ENCODE assay signal across 5 cellular contexts in the genomic region with DNA sequence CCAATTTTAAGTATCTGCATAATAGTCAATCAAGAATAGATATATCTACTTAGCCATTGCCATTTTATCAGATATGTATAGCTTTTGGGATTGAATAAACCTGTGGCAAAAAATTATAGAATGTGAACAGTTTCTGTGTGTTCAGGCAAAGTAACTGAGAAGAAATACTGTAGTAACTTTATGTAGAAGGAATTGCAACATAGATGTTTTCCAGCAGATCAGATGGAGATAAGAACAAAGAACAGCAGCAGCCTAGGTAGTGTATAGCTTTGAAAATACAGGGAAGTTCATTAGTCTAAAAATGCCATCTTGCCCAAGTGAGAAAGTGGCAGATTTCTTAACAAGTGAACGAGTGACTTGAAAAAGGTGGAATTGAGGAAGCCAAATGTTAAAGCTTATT.
DNase-seq lines count a peak whose midpoint lies in the region; ATAC-seq, FAIRE-seq and TF ChIP-seq lines count a peak whose summit lies in the region.
"Not testable (repeated sequence)": the region's sequence is repeated elsewhere in the genome, so short reads cannot be mapped to it uniquely, and the experiment has no call there.

No MANE protein-coding gene starts in this region.

- not testable (repeated sequence) for H4K20me1 ChIP-seq in HepG2 (ENCODE audit: insufficient read depth, low read length)

- not testable (repeated sequence) for H3K27me3 ChIP-seq in adipocyte (replicated peaks; ENCODE audit: control insufficient read depth, insufficient read depth, low read length); HepG2 (ENCODE audit: control insufficient read depth in 1 of 2, insufficient read depth in 2 of 2, low read length in 2 of 2)

- not testable (repeated sequence) for H3K4me3 ChIP-seq in adipocyte (ENCODE audit: low read length); choroid plexus epithelial cell (ENCODE audit: low read depth, low read length); HepG2 (replicated peaks in 1 of 3; ENCODE audit: insufficient read depth in 1 of 3, low read depth in 2 of 3, low read length in 3 of 3)

- in situ Hi-C loops in HepG2 (cut with HindIII; ENCODE audit: extremely low pct_ligation_motif_present, low pct_unique_long_range_greater_than_20kb), result not testable (repeated sequence)

- not testable (repeated sequence) for TF ChIP-seq RAD21 in HepG2 (CRISPR knock-in tag; IDR thresholded peaks at IDR 0.05)

- TF ChIP-seq POLR2A in H54 (IDR thresholded peaks at IDR 0.05; ENCODE audit: low read depth, low read length); HepG2 (IDR thresholded peaks at IDR 0.05; ENCODE audit: insufficient read depth in 1 of 2, low read depth in 2 of 2, low read length in 2 of 2): not testable (repeated sequence)

- H2AFZ ChIP-seq in HepG2 (ENCODE audit: low read length), result not testable (repeated sequence)

- not testable (repeated sequence) for TF ChIP-seq EP300 in HepG2 (IDR thresholded peaks at IDR 0.05; ENCODE audit: low read depth in 2 of 2, low read length in 2 of 2); HepG2 (CRISPR knock-in tag; IDR thresholded peaks at IDR 0.05; ENCODE audit: borderline replicate concordance)

- not testable (repeated sequence) for H3K4me2 ChIP-seq in HepG2 (ENCODE audit: low read depth, low read length)

- not testable (repeated sequence) for BruUV-seq in HepG2 (replicated peaks; lab: Mats Ljungman, UMichigan)

- CTCF ChIA-PET in HepG2 (lab: Yijun Ruan, JAX; ENCODE audit: low intra/inter-chr PET ratio, low total read pairs), result not testable (repeated sequence)

- not testable (repeated sequence) for ATAC-seq in HepG2

- not testable (repeated sequence) for H3K27ac ChIP-seq in HepG2 (ENCODE audit: extremely low read length, insufficient read depth, low read length)

- not testable (repeated sequence) for H3K36me3 ChIP-seq in adipocyte (ENCODE audit: control insufficient read depth, insufficient read depth, low read length, severe bottlenecking); HepG2 (replicated peaks in 1 of 2; ENCODE audit: control insufficient read depth in 1 of 2, insufficient read depth in 2 of 2, low read length in 2 of 2)

- intact Hi-C loops in HepG2 (cut with micrococcal nuclease; ENCODE audit: unreplicated experiment), result not testable (repeated sequence)

- POLR2A ChIA-PET in HepG2 (lab: Yijun Ruan, JAX), result not testable (repeated sequence)

- not testable (repeated sequence) for H3K79me2 ChIP-seq in HepG2 (ENCODE audit: insufficient read depth, low read length)

- TF ChIP-seq CTCF in D721Med (IDR thresholded peaks at IDR 0.05; ENCODE audit: insufficient read depth, missing control alignments); choroid plexus epithelial cell (conservative IDR thresholded peaks at IDR 0.05; ENCODE audit: low read depth, low read length); HepG2 (CRISPR knock-in tag; IDR thresholded peaks at IDR 0.05): not testable (repeated sequence)

- WGBS in HepG2 (ENCODE audit: low lambda C conversion rate), result 81% methylated on average over 1 of the region's 1 CpG

- not testable (repeated sequence) for H3K9me3 ChIP-seq in adipocyte (ENCODE audit: control insufficient read depth, low read length); HepG2 (ENCODE audit: low read length)

- not testable (repeated sequence) for H3K4me1 ChIP-seq in adipocyte (ENCODE audit: control insufficient read depth, insufficient read depth, low read length); HepG2 (ENCODE audit: insufficient read depth, low read length)

- H3K9ac ChIP-seq in adipocyte (ENCODE audit: low read length); HepG2 (ENCODE audit: insufficient read depth, low read depth, low read length): not testable (repeated sequence)

- FAIRE-seq in D721Med (lab: Jason Lieb, UNC) (peak; percentile 16), H54 (lab: Jason Lieb, UNC) (peak; percentile 70)
- FAIRE-seq in HepG2 (lab: Jason Lieb, UNC), result not testable (repeated sequence)

- DNase-seq in D721Med (ENCODE audit: insufficient read length, low spot score); H54 (ENCODE audit: insufficient read length, low spot score); HepG2 (ENCODE audit: low spot score): not testable (repeated sequence)
- peak; percentile 53 for DNase-seq in adipocyte (ENCODE audit: low read depth)
- DNase-seq in choroid plexus epithelial cell (ENCODE audit: low read depth), result peak; percentile 22

TF ChIP-seq in HepG2, 621 proteins besides CTCF, POLR2A, EP300 and RAD21:
- TF ChIP-seq GATAD2A (CRISPR knock-in tag; IDR thresholded peaks at IDR 0.05) (0 out of 2 replicates have a peak, but pooled peaks have one; percentile 22), CEBPB (IDR thresholded peaks at IDR 0.05; ENCODE audit: borderline replicate concordance, low read depth, low read length) (0 out of 2 replicates have a peak, but pooled peaks have one; percentile 15), CEBPG (CRISPR knock-in tag; IDR thresholded peaks at IDR 0.05) (peak; percentile 17; the same call in 1 of the 2 replicates)
TF ChIP-seq in HepG2: peak in this region for 3; not testable (repeated sequence) for 618.
